ENCODE assay signal across 14 cellular contexts in genomic region chr9:112366591-112366990, GRCh38. TPM values are rescaled to one million over a fixed set of nuclear protein-coding genes. Genes with fewer than 3 reads are reported as not detected.
A peak's percentile ranks its signal among the peaks of the same experiment; 100 is the strongest.
DNase-seq lines count a peak whose midpoint lies in the region; ATAC-seq and TF ChIP-seq lines count a peak whose summit lies in the region.
"Had no signal": no experiment of that assay in that cellular context is flagged by ENCODE, and none has a peak within 500 bp of the region (broad histone marks: within the 10 kb centered on the region; RNA-seq: fewer than 3 reads in every experiment).

No MANE protein-coding gene starts in this region.

- H2AFZ ChIP-seq in OCI-LY7 (ENCODE audit: low read length), result no peak overlapping the region

- H4K20me1 ChIP-seq in OCI-LY7 (ENCODE audit: insufficient read depth, low read length), result no peaks in the 10 kb centered on the region
- H4K20me1 ChIP-seq: BLaER1 had no signal

- H3K9me2 ChIP-seq in OCI-LY7 (ENCODE audit: insufficient read depth, low read length), result no peaks in the 10 kb centered on the region

- no peaks in the 10 kb centered on the region for H3K79me2 ChIP-seq in OCI-LY7 (ENCODE audit: insufficient read depth, low read depth, low read length)

- no peak for ATAC-seq in HG03045 (IDR thresholded peaks at IDR 0.05; ENCODE audit: unreplicated experiment)

- CTCF ChIA-PET in OCI-LY7 (lab: Charles Lee; ENCODE audit: unreplicated experiment), result no interaction called here

- H3K27ac ChIP-seq in OCI-LY7 (ENCODE audit: low read depth, low read length, poor library complexity, severe bottlenecking), result no peak overlapping the region
- H3K27ac ChIP-seq: BLaER1 had no signal

- DNase-seq in AG09309 (ENCODE audit: low read depth), result no peak
- DNase-seq in OCI-LY7 (ENCODE audit: low spot score), result no peak
- no peak for DNase-seq in fibroblast of pulmonary artery (ENCODE audit: low read depth)
- DNase-seq in foreskin fibroblast, result no peak
- DNase-seq in nucleus accumbens (lab: John Stamatoyannopoulos, UW), result no peak
- no peak for DNase-seq in ACHN
- DNase-seq: central memory CD4-positive, alpha-beta T cell; NCI-H1436 treated with DMSO at 0.1 percent for 48 hours; posterior cingulate gyrus; RPMI8226; substantia nigra had no signal

- no TSS peak for BruUV-seq in OCI-LY7 (replicated peaks; lab: Mats Ljungman, UMichigan)

- peak; percentile 35 for TF ChIP-seq CTCF in AG09309 (IDR thresholded peaks at IDR 0.05; ENCODE audit: control insufficient read depth, insufficient read depth, low read depth, low read length, missing control alignments)
- TF ChIP-seq CTCF in GM12872 (IDR thresholded peaks at IDR 0.05; ENCODE audit: insufficient read depth, low read depth, low read length), result peak; percentile 54; the same call in 2 of the 3 replicates
- TF ChIP-seq CTCF in OCI-LY7 (conservative IDR thresholded peaks at IDR 0.05; ENCODE audit: low read length), result peak; percentile 47
- TF ChIP-seq CTCF in fibroblast of pulmonary artery (IDR thresholded peaks at IDR 0.05; ENCODE audit: low read length, missing control alignments), result peak; percentile 15
- no peak for TF ChIP-seq CTCF in foreskin fibroblast (IDR thresholded peaks at IDR 0.05; ENCODE audit: low read depth, low read length)

- H3K4me1 ChIP-seq in OCI-LY7 (ENCODE audit: insufficient read depth, low read length, poor library complexity, severe bottlenecking), result no peaks in the 10 kb centered on the region
- H3K4me1 ChIP-seq: BLaER1 had no signal

- H3K4me3 ChIP-seq in AG09309 (ENCODE audit: control insufficient read depth, low read depth, low read length) (no peak overlapping the region), OCI-LY7 (ENCODE audit: low read depth, low read length, poor library complexity, severe bottlenecking) (no peak overlapping the region), fibroblast of pulmonary artery (replicated peaks; ENCODE audit: low read depth, low read length) (no peak overlapping the region), foreskin fibroblast (ENCODE audit: low read depth in 1 of 2, low read length in 2 of 2) (no peak overlapping the region)
- H3K4me3 ChIP-seq: BLaER1 had no signal

- 0 out of 2 replicates have a peak, but pooled peaks cover 6% of the 10 kb centered on the region for H3K9me3 ChIP-seq in OCI-LY7 (ENCODE audit: low read length)

- in situ Hi-C loops in ACHN (cut with HindIII; ENCODE audit: low pct_ligation_motif_present, low pct_unique_long_range_greater_than_20kb, low sequenced_read_pairs), result no loop called here

- intact Hi-C loops in OCI-LY7 (cut with micrococcal nuclease; ENCODE audit: unreplicated experiment), result loop anchor here (10.0 kb wide), 1 partner anchor 182 kb away; no protein-coding TSS in a partner anchor

- H3K36me3 ChIP-seq in OCI-LY7 (ENCODE audit: insufficient read depth, low read length), result no peaks in the 10 kb centered on the region

- POLR2A ChIA-PET in OCI-LY7 (lab: Charles Lee), result interaction anchor here (0.6 to 1.7 kb wide), 2 partner anchors 13 to 215 kb away, joined by 6 read pairs; partner anchors contain the start of gene HSDL2

- H3K4me2 ChIP-seq in OCI-LY7 (ENCODE audit: low read length), result no peak overlapping the region
- H3K4me2 ChIP-seq: BLaER1 had no signal

RNA-seq across cellular contexts. Expression of gene HSDL2, which starts 13.3 kb away (rescaled TPM):
- total RNA-seq in OCI-LY7 (2014; rRNA removed; shearing (Covaris generic)), result 10.0 and 12.7 TPM in 2 replicates
- 16.6 and 17.1 TPM in 2 replicates for total RNA-seq in OCI-LY7 (2022)

RNA-seq across cellular contexts. Expression of gene PTBP3, which starts 33.2 kb away (rescaled TPM):
- 33.2 and 38.1 TPM in 2 replicates for total RNA-seq in OCI-LY7 (2014; rRNA removed; shearing (Covaris generic))
- 98.2 and 129 TPM in 2 replicates for total RNA-seq in OCI-LY7 (2022)
